ENCODE assay signal across 1 cellular context in genomic region chr21:42199488-42200463, GRCh38.
TF ChIP-seq lines count a peak whose summit lies in the region.

No MANE protein-coding gene starts in this region.

TF ChIP-seq in K562, 482 proteins besides CTCF, POLR2A, EP300 and RAD21 (continued from another document and continues in another):
- TF ChIP-seq SNAPC5 (CRISPR knock-in tag; IDR thresholded peaks at IDR 0.05) (no peak), CREB1 (IDR thresholded peaks at IDR 0.05) (no peak), CREB1 (CRISPR knock-in tag; IDR thresholded peaks at IDR 0.05) (no peak), ZNF699 (CRISPR knock-in tag; IDR thresholded peaks at IDR 0.05; ENCODE audit: insufficient replicate concordance) (no peak), NEUROD1 (IDR thresholded peaks at IDR 0.05; ENCODE audit: borderline replicate concordance, low read depth, low read length, partially characterized antibody) (no peak), BRD4 (IDR thresholded peaks at IDR 0.05) (0 out of 2 replicates have a peak, but pooled peaks have one; percentile 25), KLF10 (CRISPR knock-in tag; IDR thresholded peaks at IDR 0.05) (no peak), ARID1B (IDR thresholded peaks at IDR 0.05) (no peak; the same call in 1 of the 2 replicates), ZNF143 (CRISPR knock-in tag; IDR thresholded peaks at IDR 0.05) (no peak), ZNF561 (CRISPR knock-in tag; conservative IDR thresholded peaks at IDR 0.05) (no peak), TEAD4 (IDR thresholded peaks at IDR 0.05; ENCODE audit: low read length) (no peak), TEAD4 (CRISPR knock-in tag; IDR thresholded peaks at IDR 0.05; ENCODE audit: borderline replicate concordance) (no peak), YBX1 (IDR thresholded peaks at IDR 0.05) (no peak), BRF2 (IDR thresholded peaks at IDR 0.05; ENCODE audit: borderline replicate concordance, insufficient read depth, insufficient read length) (no peak), CBFA2T2 (conservative IDR thresholded peaks at IDR 0.05) (no peak), MLX (CRISPR knock-in tag; conservative IDR thresholded peaks at IDR 0.05) (no peak), SOX6 (IDR thresholded peaks at IDR 0.05) (peak; percentile 98), SP1 (CRISPR knock-in tag; IDR thresholded peaks at IDR 0.05) (no peak), GTF2A2 (tag; IDR thresholded peaks at IDR 0.05) (no peak), CSDE1 (IDR thresholded peaks at IDR 0.05) (no peak), E2F3 (CRISPR knock-in tag; IDR thresholded peaks at IDR 0.05) (no peak), ZNF639 (CRISPR knock-in tag; conservative IDR thresholded peaks at IDR 0.05 in 1 of 2, IDR thresholded peaks at IDR 0.05 in 1 of 2) (0 out of 4 replicates have a peak, but pooled peaks of 1 of the 2 experiments have one; percentile 49), NELFE (IDR thresholded peaks at IDR 0.05; ENCODE audit: insufficient read depth, insufficient read length) (no peak), LARP7 (IDR thresholded peaks at IDR 0.05) (no peak), ZNF436 (CRISPR knock-in tag; IDR thresholded peaks at IDR 0.05) (no peak), SRSF1 (IDR thresholded peaks at IDR 0.05; ENCODE audit: low read depth, low read length) (no peak), EHMT2 (IDR thresholded peaks at IDR 0.05) (no peak), MTF1 (CRISPR knock-in tag; IDR thresholded peaks at IDR 0.05; ENCODE audit: borderline replicate concordance) (no peak), SAFB (IDR thresholded peaks at IDR 0.05; ENCODE audit: borderline replicate concordance, low read depth, low read length) (no peak), TARDBP (IDR thresholded peaks at IDR 0.05) (no peak), RFX7 (CRISPR knock-in tag; IDR thresholded peaks at IDR 0.05) (no peak), XRCC3 (IDR thresholded peaks at IDR 0.05) (no peak), NFE2L1 (tag; IDR thresholded peaks at IDR 0.05; ENCODE audit: borderline replicate concordance, low read depth) (no peak), FOXO4 (CRISPR knock-in tag; IDR thresholded peaks at IDR 0.05) (no peak), NR2C2 (CRISPR knock-in tag; IDR thresholded peaks at IDR 0.05) (no peak), NR2C2 (tag; IDR thresholded peaks at IDR 0.05) (peak; percentile 31; the same call in 1 of the 2 replicates), NR1H2 (CRISPR knock-in tag; IDR thresholded peaks at IDR 0.05) (peak; percentile 98; the same call in 1 of the 2 replicates), NR3C1 (CRISPR knock-in tag; IDR thresholded peaks at IDR 0.05) (no peak), ZNF24 (IDR thresholded peaks at IDR 0.05) (no peak), HDGF (IDR thresholded peaks at IDR 0.05) (no peak), ZNF3 (CRISPR knock-in tag; IDR thresholded peaks at IDR 0.05) (no peak), ZNF717 (CRISPR knock-in tag; IDR thresholded peaks at IDR 0.05) (no peak), TAF15 (IDR thresholded peaks at IDR 0.05; ENCODE audit: low read depth, low read length) (no peak), JUND (IDR thresholded peaks at IDR 0.05; ENCODE audit: borderline replicate concordance, low read depth, low read length) (peak; percentile 58), JUND (tag; IDR thresholded peaks at IDR 0.05; ENCODE audit: borderline replicate concordance, low read depth, low read length) (peak; percentile 72), TAF1 (IDR thresholded peaks at IDR 0.05; ENCODE audit: control insufficient read depth, extremely low read depth, insufficient read depth, low read length, severe bottlenecking) (no peak)
- TF ChIP-seq, protein P1, sequence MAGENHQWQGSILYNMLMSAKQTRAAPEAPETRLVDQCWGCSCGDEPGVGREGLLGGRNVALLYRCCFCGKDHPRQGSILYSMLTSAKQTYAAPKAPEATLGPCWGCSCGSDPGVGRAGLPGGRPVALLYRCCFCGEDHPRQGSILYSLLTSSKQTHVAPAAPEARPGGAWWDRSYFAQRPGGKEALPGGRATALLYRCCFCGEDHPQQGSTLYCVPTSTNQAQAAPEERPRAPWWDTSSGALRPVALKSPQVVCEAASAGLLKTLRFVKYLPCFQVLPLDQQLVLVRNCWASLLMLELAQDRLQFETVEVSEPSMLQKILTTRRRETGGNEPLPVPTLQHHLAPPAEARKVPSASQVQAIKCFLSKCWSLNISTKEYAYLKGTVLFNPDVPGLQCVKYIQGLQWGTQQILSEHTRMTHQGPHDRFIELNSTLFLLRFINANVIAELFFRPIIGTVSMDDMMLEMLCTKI (IDR thresholded peaks at IDR 0.05; ENCODE audit: partially characterized antibody), result no peak
- TF ChIP-seq, protein P2, sequence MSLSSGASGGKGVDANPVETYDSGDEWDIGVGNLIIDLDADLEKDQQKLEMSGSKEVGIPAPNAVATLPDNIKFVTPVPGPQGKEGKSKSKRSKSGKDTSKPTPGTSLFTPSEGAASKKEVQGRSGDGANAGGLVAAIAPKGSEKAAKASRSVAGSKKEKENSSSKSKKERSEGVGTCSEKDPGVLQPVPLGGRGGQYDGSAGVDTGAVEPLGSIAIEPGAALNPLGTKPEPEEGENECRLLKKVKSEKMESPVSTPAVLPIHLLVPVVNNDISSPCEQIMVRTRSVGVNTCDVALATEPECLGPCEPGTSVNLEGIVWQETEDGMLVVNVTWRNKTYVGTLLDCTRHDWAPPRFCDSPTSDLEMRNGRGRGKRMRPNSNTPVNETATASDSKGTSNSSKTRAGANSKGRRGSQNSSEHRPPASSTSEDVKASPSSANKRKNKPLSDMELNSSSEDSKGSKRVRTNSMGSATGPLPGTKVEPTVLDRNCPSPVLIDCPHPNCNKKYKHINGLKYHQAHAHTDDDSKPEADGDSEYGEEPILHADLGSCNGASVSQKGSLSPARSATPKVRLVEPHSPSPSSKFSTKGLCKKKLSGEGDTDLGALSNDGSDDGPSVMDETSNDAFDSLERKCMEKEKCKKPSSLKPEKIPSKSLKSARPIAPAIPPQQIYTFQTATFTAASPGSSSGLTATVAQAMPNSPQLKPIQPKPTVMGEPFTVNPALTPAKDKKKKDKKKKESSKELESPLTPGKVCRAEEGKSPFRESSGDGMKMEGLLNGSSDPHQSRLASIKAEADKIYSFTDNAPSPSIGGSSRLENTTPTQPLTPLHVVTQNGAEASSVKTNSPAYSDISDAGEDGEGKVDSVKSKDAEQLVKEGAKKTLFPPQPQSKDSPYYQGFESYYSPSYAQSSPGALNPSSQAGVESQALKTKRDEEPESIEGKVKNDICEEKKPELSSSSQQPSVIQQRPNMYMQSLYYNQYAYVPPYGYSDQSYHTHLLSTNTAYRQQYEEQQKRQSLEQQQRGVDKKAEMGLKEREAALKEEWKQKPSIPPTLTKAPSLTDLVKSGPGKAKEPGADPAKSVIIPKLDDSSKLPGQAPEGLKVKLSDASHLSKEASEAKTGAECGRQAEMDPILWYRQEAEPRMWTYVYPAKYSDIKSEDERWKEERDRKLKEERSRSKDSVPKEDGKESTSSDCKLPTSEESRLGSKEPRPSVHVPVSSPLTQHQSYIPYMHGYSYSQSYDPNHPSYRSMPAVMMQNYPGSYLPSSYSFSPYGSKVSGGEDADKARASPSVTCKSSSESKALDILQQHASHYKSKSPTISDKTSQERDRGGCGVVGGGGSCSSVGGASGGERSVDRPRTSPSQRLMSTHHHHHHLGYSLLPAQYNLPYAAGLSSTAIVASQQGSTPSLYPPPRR (CRISPR knock-in tag; IDR thresholded peaks at IDR 0.05; ENCODE audit: borderline replicate concordance), result no peak
- TF ChIP-seq, protein P3, sequence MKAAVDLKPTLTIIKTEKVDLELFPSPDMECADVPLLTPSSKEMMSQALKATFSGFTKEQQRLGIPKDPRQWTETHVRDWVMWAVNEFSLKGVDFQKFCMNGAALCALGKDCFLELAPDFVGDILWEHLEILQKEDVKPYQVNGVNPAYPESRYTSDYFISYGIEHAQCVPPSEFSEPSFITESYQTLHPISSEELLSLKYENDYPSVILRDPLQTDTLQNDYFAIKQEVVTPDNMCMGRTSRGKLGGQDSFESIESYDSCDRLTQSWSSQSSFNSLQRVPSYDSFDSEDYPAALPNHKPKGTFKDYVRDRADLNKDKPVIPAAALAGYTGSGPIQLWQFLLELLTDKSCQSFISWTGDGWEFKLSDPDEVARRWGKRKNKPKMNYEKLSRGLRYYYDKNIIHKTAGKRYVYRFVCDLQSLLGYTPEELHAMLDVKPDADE (conservative IDR thresholded peaks at IDR 0.05; ENCODE audit: control insufficient read depth, low read depth, low read length), result no peak
- TF ChIP-seq, protein P4, sequence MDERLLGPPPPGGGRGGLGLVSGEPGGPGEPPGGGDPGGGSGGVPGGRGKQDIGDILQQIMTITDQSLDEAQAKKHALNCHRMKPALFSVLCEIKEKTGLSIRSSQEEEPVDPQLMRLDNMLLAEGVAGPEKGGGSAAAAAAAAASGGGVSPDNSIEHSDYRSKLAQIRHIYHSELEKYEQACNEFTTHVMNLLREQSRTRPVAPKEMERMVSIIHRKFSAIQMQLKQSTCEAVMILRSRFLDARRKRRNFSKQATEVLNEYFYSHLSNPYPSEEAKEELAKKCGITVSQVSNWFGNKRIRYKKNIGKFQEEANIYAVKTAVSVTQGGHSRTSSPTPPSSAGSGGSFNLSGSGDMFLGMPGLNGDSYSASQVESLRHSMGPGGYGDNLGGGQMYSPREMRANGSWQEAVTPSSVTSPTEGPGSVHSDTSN (CRISPR knock-in tag; IDR thresholded peaks at IDR 0.05; ENCODE audit: low read depth), result no peak
- TF ChIP-seq, protein P4 (tag; conservative IDR thresholded peaks at IDR 0.05; ENCODE audit: low read depth), result no peak
- TF ChIP-seq, protein P5, sequence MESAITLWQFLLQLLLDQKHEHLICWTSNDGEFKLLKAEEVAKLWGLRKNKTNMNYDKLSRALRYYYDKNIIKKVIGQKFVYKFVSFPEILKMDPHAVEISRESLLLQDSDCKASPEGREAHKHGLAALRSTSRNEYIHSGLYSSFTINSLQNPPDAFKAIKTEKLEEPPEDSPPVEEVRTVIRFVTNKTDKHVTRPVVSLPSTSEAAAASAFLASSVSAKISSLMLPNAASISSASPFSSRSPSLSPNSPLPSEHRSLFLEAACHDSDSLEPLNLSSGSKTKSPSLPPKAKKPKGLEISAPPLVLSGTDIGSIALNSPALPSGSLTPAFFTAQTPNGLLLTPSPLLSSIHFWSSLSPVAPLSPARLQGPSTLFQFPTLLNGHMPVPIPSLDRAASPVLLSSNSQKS (CRISPR knock-in tag; IDR thresholded peaks at IDR 0.05), result no peak
- TF ChIP-seq, protein P6, sequence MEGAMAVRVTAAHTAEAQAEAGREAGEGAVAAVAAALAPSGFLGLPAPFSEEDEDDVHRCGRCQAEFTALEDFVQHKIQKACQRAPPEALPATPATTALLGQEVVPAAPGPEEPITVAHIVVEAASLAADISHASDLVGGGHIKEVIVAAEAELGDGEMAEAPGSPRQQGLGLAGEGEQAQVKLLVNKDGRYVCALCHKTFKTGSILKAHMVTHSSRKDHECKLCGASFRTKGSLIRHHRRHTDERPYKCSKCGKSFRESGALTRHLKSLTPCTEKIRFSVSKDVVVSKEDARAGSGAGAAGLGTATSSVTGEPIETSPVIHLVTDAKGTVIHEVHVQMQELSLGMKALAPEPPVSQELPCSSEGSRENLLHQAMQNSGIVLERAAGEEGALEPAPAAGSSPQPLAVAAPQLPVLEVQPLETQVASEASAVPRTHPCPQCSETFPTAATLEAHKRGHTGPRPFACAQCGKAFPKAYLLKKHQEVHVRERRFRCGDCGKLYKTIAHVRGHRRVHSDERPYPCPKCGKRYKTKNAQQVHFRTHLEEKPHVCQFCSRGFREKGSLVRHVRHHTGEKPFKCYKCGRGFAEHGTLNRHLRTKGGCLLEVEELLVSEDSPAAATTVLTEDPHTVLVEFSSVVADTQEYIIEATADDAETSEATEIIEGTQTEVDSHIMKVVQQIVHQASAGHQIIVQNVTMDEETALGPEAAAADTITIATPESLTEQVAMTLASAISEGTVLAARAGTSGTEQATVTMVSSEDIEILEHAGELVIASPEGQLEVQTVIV (CRISPR knock-in tag; IDR thresholded peaks at IDR 0.05; ENCODE audit: borderline replicate concordance), result no peak
